Comparison of ENCODE assay signal across 1 cellular context in genomic region chr12:121033625-121034349, GRCh38.
A peak's percentile ranks its signal among the peaks of the same experiment; 100 is the strongest.
TF ChIP-seq lines count a peak whose summit lies in the region.

No MANE protein-coding gene starts in this region.

TF ChIP-seq in SK-N-SH, 30 proteins besides CTCF, POLR2A, EP300 and RAD21 (continued from another document):
- peak; percentile 78 for TF ChIP-seq PBX3 (IDR thresholded peaks at IDR 0.05)
- TF ChIP-seq ZBTB33 (IDR thresholded peaks at IDR 0.05; ENCODE audit: borderline replicate concordance, low read depth), result no peak
- no peak for TF ChIP-seq TEAD4 (IDR thresholded peaks at IDR 0.05; ENCODE audit: borderline replicate concordance, insufficient read depth)
- TF ChIP-seq USF1 (IDR thresholded peaks at IDR 0.05; ENCODE audit: borderline replicate concordance, low read depth), result no peak
- no peak for TF ChIP-seq CHD2 (IDR thresholded peaks at IDR 0.05; ENCODE audit: low read length, partially characterized antibody)
